In the genomic region with DNA sequence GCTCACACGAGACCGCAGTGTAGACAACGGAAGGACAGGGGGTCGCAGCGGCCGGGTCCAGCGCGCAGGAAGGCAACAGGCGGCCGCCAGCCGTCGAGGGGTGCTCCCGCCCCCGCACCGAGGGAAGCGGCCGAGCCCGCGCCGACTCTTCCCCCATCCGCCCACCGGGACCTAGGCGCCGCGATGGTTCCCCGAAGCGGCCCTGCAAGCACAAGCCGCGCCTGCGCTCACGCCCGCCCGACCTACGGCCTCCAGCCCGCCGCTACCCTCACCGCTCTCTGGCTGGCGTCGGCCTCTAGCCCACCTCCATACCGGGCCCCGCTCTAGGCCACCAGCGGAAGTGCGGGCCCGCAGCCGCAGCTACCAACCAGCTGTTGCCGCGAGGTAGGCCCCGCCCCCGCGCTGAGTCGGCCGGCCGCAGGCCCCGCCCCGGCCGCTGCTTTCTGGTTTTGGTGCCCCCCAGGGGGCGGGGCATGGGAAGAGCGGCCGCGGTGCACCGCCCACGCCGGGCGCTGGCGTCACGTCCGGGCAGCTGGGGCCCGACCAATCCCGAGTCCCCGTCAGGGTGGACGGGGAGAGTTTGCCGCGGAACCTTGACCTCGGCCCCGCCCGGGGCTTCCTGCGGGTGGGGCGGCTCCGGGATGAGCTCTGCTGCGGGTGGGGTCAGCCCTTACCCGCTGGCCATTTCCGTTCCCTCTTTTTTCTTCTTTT, we compare ENCODE assay signal across 8 cellular contexts. TPM values are rescaled to one million over a fixed set of nuclear protein-coding genes. Genes with fewer than 3 reads are reported as not detected.
DNase-seq lines count a peak whose midpoint lies in the region; ATAC-seq, FAIRE-seq and TF ChIP-seq lines count a peak whose summit lies in the region.

A gene with protein sequence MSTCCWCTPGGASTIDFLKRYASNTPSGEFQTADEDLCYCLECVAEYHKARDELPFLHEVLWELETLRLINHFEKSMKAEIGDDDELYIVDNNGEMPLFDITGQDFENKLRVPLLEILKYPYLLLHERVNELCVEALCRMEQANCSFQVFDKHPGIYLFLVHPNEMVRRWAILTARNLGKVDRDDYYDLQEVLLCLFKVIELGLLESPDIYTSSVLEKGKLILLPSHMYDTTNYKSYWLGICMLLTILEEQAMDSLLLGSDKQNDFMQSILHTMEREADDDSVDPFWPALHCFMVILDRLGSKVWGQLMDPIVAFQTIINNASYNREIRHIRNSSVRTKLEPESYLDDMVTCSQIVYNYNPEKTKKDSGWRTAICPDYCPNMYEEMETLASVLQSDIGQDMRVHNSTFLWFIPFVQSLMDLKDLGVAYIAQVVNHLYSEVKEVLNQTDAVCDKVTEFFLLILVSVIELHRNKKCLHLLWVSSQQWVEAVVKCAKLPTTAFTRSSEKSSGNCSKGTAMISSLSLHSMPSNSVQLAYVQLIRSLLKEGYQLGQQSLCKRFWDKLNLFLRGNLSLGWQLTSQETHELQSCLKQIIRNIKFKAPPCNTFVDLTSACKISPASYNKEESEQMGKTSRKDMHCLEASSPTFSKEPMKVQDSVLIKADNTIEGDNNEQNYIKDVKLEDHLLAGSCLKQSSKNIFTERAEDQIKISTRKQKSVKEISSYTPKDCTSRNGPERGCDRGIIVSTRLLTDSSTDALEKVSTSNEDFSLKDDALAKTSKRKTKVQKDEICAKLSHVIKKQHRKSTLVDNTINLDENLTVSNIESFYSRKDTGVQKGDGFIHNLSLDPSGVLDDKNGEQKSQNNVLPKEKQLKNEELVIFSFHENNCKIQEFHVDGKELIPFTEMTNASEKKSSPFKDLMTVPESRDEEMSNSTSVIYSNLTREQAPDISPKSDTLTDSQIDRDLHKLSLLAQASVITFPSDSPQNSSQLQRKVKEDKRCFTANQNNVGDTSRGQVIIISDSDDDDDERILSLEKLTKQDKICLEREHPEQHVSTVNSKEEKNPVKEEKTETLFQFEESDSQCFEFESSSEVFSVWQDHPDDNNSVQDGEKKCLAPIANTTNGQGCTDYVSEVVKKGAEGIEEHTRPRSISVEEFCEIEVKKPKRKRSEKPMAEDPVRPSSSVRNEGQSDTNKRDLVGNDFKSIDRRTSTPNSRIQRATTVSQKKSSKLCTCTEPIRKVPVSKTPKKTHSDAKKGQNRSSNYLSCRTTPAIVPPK (N-terminal part only) (minus strand): TSS at position 342 of the 711 bp plus-strand sequence. CDS start 5,558 bp downstream, outside the sequence.

- peak in 1 of 3 donors; percentile 27 for TF ChIP-seq CTCF in ovary (IDR thresholded peaks at IDR 0.05)

- H3K4me1 ChIP-seq in ovary (ENCODE audit: insufficient read depth) (peaks cover 7% of the 10 kb centered on the region), thymus (ENCODE audit: control insufficient read depth, insufficient read depth, low read length) (peaks cover 18% of the 10 kb centered on the region)

- TF ChIP-seq POLR2A in GM12891 (IDR thresholded peaks at IDR 0.05; ENCODE audit: low read depth, low read length) (peak; percentile 95), ovary (IDR thresholded peaks at IDR 0.05) (peak; percentile 77)

- 0 to 1% (median 1%) methylated on average over 53 to 82 of the region's 82 CpGs for WGBS in ovary, 3 donors
- WGBS in thymus = under 1% methylated on average over 82 of the region's 82 CpGs

- intact Hi-C loops in Right ventricle myocardium inferior (cut with DNase I) (loop anchor here (1.0 kb wide), 1 partner anchor 52 kb away; a partner anchor contains a TSS), ovary (cut with DNase I) (loop anchor here in 1 of 4 donors (10.0 kb wide), 1 partner anchor 60 kb away; a partner anchor contains a TSS)

- H3K4me3 ChIP-seq in ovary = peak within 1 kb of the TSS; percentile 91
- H3K4me3 ChIP-seq in thymus (ENCODE audit: low read length) = peak within 1 kb of the TSS; percentile 97

- TF ChIP-seq EP300 in ovary (IDR thresholded peaks at IDR 0.05) = peak; percentile 66

- peak within 1 kb of the TSS in 1 of 2 donors; percentile 76 for H3K27ac ChIP-seq in ovary
- H3K27ac ChIP-seq in thymus (ENCODE audit: low read depth) = peak within 1 kb of the TSS; percentile 98

- FAIRE-seq in GM12891 (lab: Jason Lieb, UNC) = peak; percentile 96

- ATAC-seq in HG02798 (IDR thresholded peaks at IDR 0.05; ENCODE audit: poor library complexity, unreplicated experiment) = peak; percentile 92
- ATAC-seq in Right ventricle myocardium inferior = peak; percentile 99

- H3K36me3 ChIP-seq in ovary (no peaks in the 10 kb centered on the region), thymus (ENCODE audit: control insufficient read depth, insufficient read depth) (peaks cover 10% of the 10 kb centered on the region)

- H3K9me3 ChIP-seq in ovary (no peaks in the 10 kb centered on the region), thymus (ENCODE audit: control insufficient read depth) (no peaks in the 10 kb centered on the region)

- H3K27me3 ChIP-seq in ovary = no peaks in the 10 kb centered on the region
- H3K27me3 ChIP-seq in thymus (ENCODE audit: control insufficient read depth, insufficient read depth) = no peaks in the 10 kb centered on the region

- peak; percentile 98 for DNase-seq in GM12891 (ENCODE audit: insufficient read length, low spot score)
- peak; percentile 90 for DNase-seq in NCI-H1417 treated with DMSO at 0.1 percent for 48 hours (lab: John Stamatoyannopoulos, UW)
- peak; percentile 92 to 97 for DNase-seq in SW 1271 (lab: John Stamatoyannopoulos, UW)
- peak; percentile 98 for DNase-seq in activated naive CD8-positive, alpha-beta T cell treated with anti-CD3 and anti-CD28 coated beads, Interleukin-2, amount 50 U/mL, for 16 hours (ENCODE audit: low read depth, low spot score)
- DNase-seq in Right ventricle myocardium inferior (ENCODE audit: missing footprints) = peak; percentile 99
- DNase-seq in ovary = peak; percentile 96 to 99 (median 97)

TF ChIP-seq in GM12891, 5 proteins besides CTCF, POLR2A, EP300 and RAD21:
- TF ChIP-seq POU2F2 (IDR thresholded peaks at IDR 0.05; ENCODE audit: low read depth, low read length) (peak; percentile 72; the same call in 1 of the 2 replicates), SPI1 (IDR thresholded peaks at IDR 0.05; ENCODE audit: low read depth, low read length) (no peak; the same call in 1 of the 2 replicates), POLR2AphosphoS5 (IDR thresholded peaks at IDR 0.05; ENCODE audit: low read depth, low read length) (peak; percentile 94), TAF1 (IDR thresholded peaks at IDR 0.05; ENCODE audit: low read depth, low read length) (peak; percentile 84), PAX5 (IDR thresholded peaks at IDR 0.05; ENCODE audit: insufficient read depth, low read length, severe bottlenecking) (no peak)
TF ChIP-seq in GM12891: peak in this region for 3.

RNA-seq across cellular contexts. Expression of the gene that starts here (rescaled TPM):
- 18.2 TPM for polyA plus RNA-seq in GM12891 (2012; ENCODE audit: low read depth, missing spikeins)
- 20.5 TPM for total RNA-seq in Right ventricle myocardium inferior
- total RNA-seq in ovary = 10 to 100 TPM; 31.8 to 51.9 (median 42.5) TPM
- 10 to 100 TPM; 19.9 to 28.1 TPM for polyA plus RNA-seq in ovary
- 43.1 TPM for polyA plus RNA-seq in thymus
